ENCODE assay signal across 8 cellular contexts in the genomic region with DNA sequence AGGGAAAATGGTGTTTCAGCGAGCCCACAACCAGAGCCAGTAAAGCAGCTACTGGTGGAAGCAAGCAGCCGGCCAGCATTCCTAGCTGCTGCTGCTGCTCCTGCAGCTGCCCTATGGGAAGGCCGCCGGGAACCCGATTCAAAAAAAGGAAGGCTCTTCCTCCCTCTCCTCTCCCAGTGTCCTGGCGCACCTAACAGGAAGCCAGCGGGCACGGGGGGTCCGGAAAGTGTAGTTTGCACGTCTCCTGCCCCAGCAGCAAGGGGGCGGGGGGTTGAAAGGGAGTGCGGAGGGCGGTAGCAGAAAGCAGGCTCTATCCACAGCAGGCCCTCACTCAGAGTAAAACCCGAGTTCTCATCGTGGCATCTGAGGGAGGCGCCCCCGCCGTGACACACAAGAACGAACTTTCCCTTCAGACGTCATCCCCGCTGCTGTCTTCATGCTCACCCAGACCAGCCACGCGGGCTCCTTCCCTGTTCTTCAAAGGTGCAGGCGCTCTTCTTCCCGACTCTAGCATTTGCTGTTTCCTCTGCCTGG. TPM values are rescaled to one million over a fixed set of nuclear protein-coding genes. Genes with fewer than 3 reads are reported as not detected.
DNase-seq lines count a peak whose midpoint lies in the region; ATAC-seq and TF ChIP-seq lines count a peak whose summit lies in the region.

No MANE protein-coding gene starts in this region.

- H3K9me3 ChIP-seq in BLaER1 treated with 17β-estradiol and CSF1 and Interleukin-3, amounts not matched to agents 10 nM and 100 nM (replicated peaks in 1 of 11) = no peaks in the 10 kb centered on the region
- H3K9me3 ChIP-seq in BE2C = no peaks in the 10 kb centered on the region

- no peak for TF ChIP-seq POLR2A in lower leg skin (IDR thresholded peaks at IDR 0.05)

- peak overlapping the region; percentile 51 to 74 (median 65) for H3K4me2 ChIP-seq in BLaER1 treated with 17β-estradiol and CSF1 and Interleukin-3, amounts not matched to agents 10 nM and 100 nM

- H3K27me3 ChIP-seq in BLaER1 treated with 17β-estradiol and CSF1 and Interleukin-3, amounts not matched to agents 10 nM and 100 nM = peaks cover 0 to 9% (median 6%) of the 10 kb centered on the region in 11 experiments; a peak in 3 of 22 replicates
- H3K27me3 ChIP-seq in BE2C = no peaks in the 10 kb centered on the region; the same call in 1 of the 2 replicates

- peaks cover 0 to 15% (median 6%) of the 10 kb centered on the region in 10 experiments; a peak in 8 of 20 replicates for H3K4me1 ChIP-seq in BLaER1 treated with 17β-estradiol and CSF1 and Interleukin-3, amounts not matched to agents 10 nM and 100 nM
- no peaks in the 10 kb centered on the region for H3K4me1 ChIP-seq in BE2C

- peak overlapping the region; percentile 7 to 49 (median 27); a peak in 10 of 20 replicates for H3K4me3 ChIP-seq in BLaER1 treated with 17β-estradiol and CSF1 and Interleukin-3, amounts not matched to agents 10 nM and 100 nM
- H3K4me3 ChIP-seq in lower leg skin (ENCODE audit: low read depth, poor library complexity, severe bottlenecking) = no peak overlapping the region
- no peak overlapping the region for H3K4me3 ChIP-seq in BE2C (ENCODE audit: low read depth, low read length)

- 4 to 7% methylated on average over 25 of the region's 25 CpGs for WGBS in lower leg skin, 2 donors

- intact Hi-C loops in lower leg skin (cut with DNase I; ENCODE audit: low total_unique reads) = no loop called here

- no peaks in the 10 kb centered on the region for H3K36me3 ChIP-seq in BLaER1 treated with 17β-estradiol and CSF1 and Interleukin-3, amounts not matched to agents 10 nM and 100 nM
- H3K36me3 ChIP-seq in BE2C = no peaks in the 10 kb centered on the region

- TF ChIP-seq CTCF in lower leg skin (IDR thresholded peaks at IDR 0.05) (no peak), BE2C (IDR thresholded peaks at IDR 0.05; ENCODE audit: low read depth, low read length) (no peak)

- no peak overlapping the region for H3K27ac ChIP-seq in BLaER1 treated with 17β-estradiol and CSF1 and Interleukin-3, amounts not matched to agents 10 nM and 100 nM

- no peaks in the 10 kb centered on the region for H4K20me1 ChIP-seq in BLaER1 treated with 17β-estradiol and CSF1 and Interleukin-3, amounts not matched to agents 10 nM and 100 nM

- peak; percentile 53 for DNase-seq in dermis blood vessel endothelial cell
- peak; percentile 43 to 89 for DNase-seq in lower leg skin (ENCODE audit: low spot score in 2 of 2)
- DNase-seq in stimulated activated CD4-positive, alpha-beta T cell treated with anti-CD3 and anti-CD28 coated beads, TNF-alpha, amount 100 ng/mL, for 48 hours (ENCODE audit: low read depth in 3 of 3) = peak in 2 of 3 donors; percentile 21 to 22
- no peak for DNase-seq in BE2C
- no peak for DNase-seq in stimulated activated naive CD4-positive, alpha-beta T cell treated with Interleukin-2 at 50 U/mL for 16 hours (lab: John Stamatoyannopoulos, UW)

- ATAC-seq in HG03442 (IDR thresholded peaks at IDR 0.05; ENCODE audit: unreplicated experiment) (peak; percentile 47), HG03135 (IDR thresholded peaks at IDR 0.05; ENCODE audit: unreplicated experiment) (no peak)

- peak overlapping the region in 2 of 11 experiments; percentile 2 to 34; a peak in 5 of 22 replicates for H3K9ac ChIP-seq in BLaER1 treated with 17β-estradiol and CSF1 and Interleukin-3, amounts not matched to agents 10 nM and 100 nM

RNA-seq across cellular contexts. Expression of gene GRXCR2, which starts 16.5 kb away (rescaled TPM):
- not detected in 2 replicates for total RNA-seq in dermis blood vessel endothelial cell
- under 1 TPM in 3 of 4 donors, not detected in 1; 0.46 to 0.69 (median 0.65) TPM for total RNA-seq in lower leg skin
- not detected for polyA plus RNA-seq in BE2C (2012; ENCODE audit: insufficient read depth, insufficient read length, low read depth)

RNA-seq across cellular contexts. Expression of gene PRELID2, which starts 21.2 kb away (rescaled TPM):
- total RNA-seq in dermis blood vessel endothelial cell (22.2 and 27.9 TPM in 2 replicates), lower leg skin (1 to 10 TPM; 2.9 to 6.4 (median 4.7) TPM)
- 0.45 TPM for polyA plus RNA-seq in BE2C (2012; ENCODE audit: insufficient read depth, insufficient read length, low read depth)

Comparison
In these comparisons a context has a peak if more than half of its experiments do, and no peak if none do; other contexts are left out.
1. H3K4me3 ChIP-seq: peak in BLaER1 treated with 17β-estradiol and CSF1 and Interleukin-3, amounts not matched to agents 10 nM and 100 nM (10 of 10); none in lower leg skin (single experiment) and BE2C (single experiment).
2. DNase-seq: peak in dermis blood vessel endothelial cell (single experiment), lower leg skin (2 of 2) and stimulated activated CD4-positive, alpha-beta T cell treated with anti-CD3 and anti-CD28 coated beads, TNF-alpha, amount 100 ng/mL, for 48 hours (2 of 3); none in BE2C (single experiment) and stimulated activated naive CD4-positive, alpha-beta T cell treated with Interleukin-2 at 50 U/mL for 16 hours (single experiment).